Comparison of ENCODE assay signal across 19 cellular contexts in the genomic region with DNA sequence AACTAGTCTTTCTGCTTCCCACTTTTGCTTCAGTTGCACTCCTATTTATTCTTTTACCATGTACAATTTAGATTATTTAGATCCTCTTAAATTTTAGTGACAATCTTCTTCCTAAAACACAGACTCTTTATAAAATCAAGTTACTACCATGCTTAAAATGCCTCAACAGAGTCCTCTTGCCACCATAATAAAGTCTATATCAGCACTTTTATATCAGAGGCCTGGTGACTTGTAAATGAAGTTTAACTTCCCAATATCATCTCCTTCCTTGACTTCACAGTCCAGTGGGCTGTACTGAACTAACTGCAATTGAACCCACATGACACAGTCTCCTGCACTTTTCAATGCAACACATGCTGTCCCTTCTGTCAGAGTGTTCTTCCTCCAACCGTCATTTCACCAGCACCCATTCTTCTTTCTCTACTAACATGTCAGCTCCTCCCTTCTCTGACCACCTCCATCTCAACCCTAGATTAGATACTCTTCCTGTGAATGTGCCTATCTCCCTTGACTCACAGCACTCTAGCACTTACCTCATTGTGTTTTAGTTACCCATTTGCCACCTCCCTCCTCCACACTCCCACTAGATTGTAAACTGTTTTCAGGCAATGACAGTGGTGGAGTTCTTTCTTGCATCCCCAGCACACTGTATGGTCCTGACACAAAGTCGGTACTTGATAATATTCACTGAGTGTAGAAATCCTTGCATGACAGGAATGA.
"Had no signal": no experiment of that assay in that cellular context is flagged by ENCODE, and none has a peak within 500 bp of the region (broad histone marks: within the 10 kb centered on the region; RNA-seq: fewer than 3 reads in every experiment).

No MANE protein-coding gene starts in this region.

- FAIRE-seq: islet of Langerhans had no signal

- H3K4me2 ChIP-seq: smooth muscle cell had no signal

- H3K4me1 Mint-ChIP-seq: natural killer cell; neural crest cell; stimulated activated naive B cell treated with anti-CD40 and anti-IgM and Interleukin-4, amounts not matched to agents 10 μg/mL and 1 μg/mL and 100 μg/mL, for 72 hours had no signal

- DNase-seq: effector memory CD4-positive, alpha-beta T cell; gastrocnemius medialis; glutamatergic neuron; kidney glomerular epithelial cell; mammary epithelial cell; mucosa of descending colon; natural killer cell; posterior cingulate gyrus; stimulated activated CD4-positive, alpha-beta T cell treated with anti-CD3 and anti-CD28 coated beads, Interleukin-4, amount 100 ng/mL, for 1 hour; stimulated activated CD8-positive, alpha-beta memory T cell treated with anti-CD3 and anti-CD28 coated beads, Interleukin-4, amount 100 ng/mL, for 48 hours; stimulated activated naive B cell treated with anti-CD40 and anti-IgM and Interleukin-4, amounts not matched to agents 10 μg/mL and 1 μg/mL and 100 μg/mL, for 72 hours; uterus had no signal

- H3K9me3 ChIP-seq: esophagus muscularis mucosa, gastrocnemius medialis, mucosa of descending colon, uterus had no signal

- H3K4me1 ChIP-seq: esophagus muscularis mucosa, gastrocnemius medialis, uterus had no signal

- H3K4me3 ChIP-seq: esophagus muscularis mucosa, gastrocnemius medialis, mucosa of descending colon, smooth muscle cell, uterus had no signal

- H3K27ac Mint-ChIP-seq: natural killer cell; stimulated activated naive B cell treated with anti-CD40 and anti-IgM and Interleukin-4, amounts not matched to agents 10 μg/mL and 1 μg/mL and 100 μg/mL, for 72 hours; type B pancreatic cell had no signal

- H3K27ac ChIP-seq: epithelial cell of prostate, esophagus muscularis mucosa, gastrocnemius medialis, uterus had no signal

- H3K36me3 Mint-ChIP-seq: natural killer cell; stimulated activated naive B cell treated with anti-CD40 and anti-IgM and Interleukin-4, amounts not matched to agents 10 μg/mL and 1 μg/mL and 100 μg/mL, for 72 hours; type B pancreatic cell had no signal

- ATAC-seq: gastrocnemius medialis, left lobe of liver, mucosa of descending colon, natural killer cell had no signal

- H3K9me3 Mint-ChIP-seq: neural crest cell, type B pancreatic cell had no signal

- H3K36me3 ChIP-seq: esophagus muscularis mucosa, gastrocnemius medialis, uterus had no signal

- H3K27me3 Mint-ChIP-seq: stimulated activated naive B cell treated with anti-CD40 and anti-IgM and Interleukin-4, amounts not matched to agents 10 μg/mL and 1 μg/mL and 100 μg/mL, for 72 hours; type B pancreatic cell had no signal

- H3K4me3 Mint-ChIP-seq: natural killer cell; neural crest cell; stimulated activated naive B cell treated with anti-CD40 and anti-IgM and Interleukin-4, amounts not matched to agents 10 μg/mL and 1 μg/mL and 100 μg/mL, for 72 hours; type B pancreatic cell had no signal

- H3K27me3 ChIP-seq: esophagus muscularis mucosa, gastrocnemius medialis, uterus had no signal
